In genomic region chr15:47673343-47673761, GRCh38 we compare ENCODE assay signal across 16 cellular contexts. TPM values are rescaled to one million over a fixed set of nuclear protein-coding genes. Genes with fewer than 3 reads are reported as not detected.
A peak's percentile ranks its signal among the peaks of the same experiment; 100 is the strongest.
DNase-seq lines count a peak whose midpoint lies in the region; ATAC-seq, FAIRE-seq and TF ChIP-seq lines count a peak whose summit lies in the region.
"Had no signal": no experiment of that assay in that cellular context is flagged by ENCODE, and none has a peak within 500 bp of the region (broad histone marks: within the 10 kb centered on the region; RNA-seq: fewer than 3 reads in every experiment).

No MANE protein-coding gene starts in this region.

- peaks cover 0 to 10% (median 0%) of the 10 kb centered on the region in 3 donors for H3K4me1 ChIP-seq in gastroesophageal sphincter

- no peaks in the 10 kb centered on the region for H3K36me3 ChIP-seq in gastroesophageal sphincter

- no peak for TF ChIP-seq EP300 in gastroesophageal sphincter (IDR thresholded peaks at IDR 0.05)

- TF ChIP-seq CTCF in gastroesophageal sphincter (IDR thresholded peaks at IDR 0.05): no peak
- TF ChIP-seq CTCF in neural crest cell (conservative IDR thresholded peaks at IDR 0.05): no peak
- no peak for TF ChIP-seq CTCF in type B pancreatic cell (conservative IDR thresholded peaks at IDR 0.05)

- no peak overlapping the region for H3K4me3 ChIP-seq in gastroesophageal sphincter

- H3K27ac ChIP-seq in gastroesophageal sphincter: no peak overlapping the region

- no peaks in the 10 kb centered on the region for H3K9me3 Mint-ChIP-seq in neural crest cell
- H3K9me3 Mint-ChIP-seq in type B pancreatic cell: no peaks in the 10 kb centered on the region

- H3K36me3 Mint-ChIP-seq in neural crest cell (ENCODE audit: low read depth) (no peaks in the 10 kb centered on the region), type B pancreatic cell (no peaks in the 10 kb centered on the region)

- peak; percentile 44 for DNase-seq in COR-L47 (lab: John Stamatoyannopoulos, UW)
- peak; percentile 15 to 20 for DNase-seq in SHP77 (lab: John Stamatoyannopoulos, UW)
- DNase-seq in neural crest cell (ENCODE audit: low read depth, low spot score): no peak
- DNase-seq in type B pancreatic cell (ENCODE audit: extremely low spot score, unreplicated experiment): no peak
- no peak for DNase-seq in HTR-8/SVneo (ENCODE audit: insufficient read length, low spot score)
- DNase-seq in RCC 7860 (ENCODE audit: low spot score): no peak
- DNase-seq in GM03348 (ENCODE audit: low spot score): no peak
- DNase-seq: activated CD4-positive, alpha-beta T cell treated with anti-CD3 and anti-CD28 coated beads for 36 hours; activated naive CD8-positive, alpha-beta T cell treated with anti-CD3 and anti-CD28 coated beads, Interleukin-2, amount 50 U/mL, for 24 hours; activated T-cell treated with anti-CD3 and anti-CD28 coated beads for 4 hours; midbrain; MM.1S; NCI-H345 had no signal

- H3K27me3 Mint-ChIP-seq in neural crest cell (ENCODE audit: low read depth) (peaks cover 3% of the 10 kb centered on the region), type B pancreatic cell (peaks cover 3% of the 10 kb centered on the region)

- H3K27me3 ChIP-seq in gastroesophageal sphincter: no peaks in the 10 kb centered on the region

- no peak for TF ChIP-seq POLR2A in gastroesophageal sphincter (IDR thresholded peaks at IDR 0.05)

- 5 to 19% methylated on average over 3 to 4 of the region's 5 CpGs for WGBS in gastroesophageal sphincter (ENCODE audit: low coverage in 1 of 2), 2 donors

- H3K4me1 Mint-ChIP-seq in neural crest cell (peaks cover 5% of the 10 kb centered on the region), type B pancreatic cell (ENCODE audit: unreplicated experiment) (peaks cover 15% of the 10 kb centered on the region)
- H3K4me1 Mint-ChIP-seq: activated CD4-positive, alpha-beta T cell treated with anti-CD3 and anti-CD28 coated beads for 36 hours; activated naive CD8-positive, alpha-beta T cell treated with anti-CD3 and anti-CD28 coated beads, Interleukin-2, amount 50 U/mL, for 24 hours had no signal

- H3K27ac Mint-ChIP-seq in neural crest cell (ENCODE audit: unreplicated experiment): peak overlapping the region; percentile 31
- H3K27ac Mint-ChIP-seq in type B pancreatic cell: no peak overlapping the region
- H3K27ac Mint-ChIP-seq: activated CD4-positive, alpha-beta T cell treated with anti-CD3 and anti-CD28 coated beads for 36 hours; activated naive CD8-positive, alpha-beta T cell treated with anti-CD3 and anti-CD28 coated beads, Interleukin-2, amount 50 U/mL, for 24 hours had no signal

- FAIRE-seq in HTR-8/SVneo (lab: Jason Lieb, UNC): no peak
- FAIRE-seq in RCC 7860 (lab: Jason Lieb, UNC): no peak

- no peaks in the 10 kb centered on the region for H3K9me3 ChIP-seq in gastroesophageal sphincter

- H3K4me3 Mint-ChIP-seq in neural crest cell: no peak overlapping the region
- H3K4me3 Mint-ChIP-seq in type B pancreatic cell: no peak overlapping the region
- H3K4me3 Mint-ChIP-seq: activated CD4-positive, alpha-beta T cell treated with anti-CD3 and anti-CD28 coated beads for 36 hours; activated naive CD8-positive, alpha-beta T cell treated with anti-CD3 and anti-CD28 coated beads, Interleukin-2, amount 50 U/mL, for 24 hours had no signal

- peak; percentile 63 for ATAC-seq in gastroesophageal sphincter
- ATAC-seq: activated CD4-positive, alpha-beta T cell treated with anti-CD3 and anti-CD28 coated beads for 36 hours; activated naive CD8-positive, alpha-beta T cell treated with anti-CD3 and anti-CD28 coated beads, Interleukin-2, amount 50 U/mL, for 24 hours; Panc1 had no signal

RNA-seq across cellular contexts. Expression of gene SEMA6D, which starts 44.0 kb away (rescaled TPM):
- total RNA-seq in gastroesophageal sphincter (10 to 100 TPM in 3 of 4 donors, 1 to 10 TPM in 1; 3.2 to 14.2 (median 11.8) TPM), neural crest cell (11.1 and 11.8 TPM in 2 replicates), type B pancreatic cell (ENCODE audit: low replicate concordance) (11.3 and 22.2 TPM in 2 replicates)
- total RNA-seq: activated CD4-positive, alpha-beta T cell treated with anti-CD3 and anti-CD28 coated beads for 36 hours; T-helper 2 cell treated with Interferon-gamma antibody and Interleukin-4, amounts not matched to agents 100 ng/mL and 5 ng/mL, for 36 hours had no signal

Comparison
In these comparisons a context has a peak if more than half of its experiments do, and no peak if none do; other contexts are left out.
1. DNase-seq: peak in COR-L47 (single experiment) and SHP77 (2 of 2); none in neural crest cell (single experiment), type B pancreatic cell (single experiment), HTR-8/SVneo (single experiment), RCC 7860 (single experiment) and GM03348 (single experiment).